Comparison of ENCODE assay signal across 8 cellular contexts in the genomic region with DNA sequence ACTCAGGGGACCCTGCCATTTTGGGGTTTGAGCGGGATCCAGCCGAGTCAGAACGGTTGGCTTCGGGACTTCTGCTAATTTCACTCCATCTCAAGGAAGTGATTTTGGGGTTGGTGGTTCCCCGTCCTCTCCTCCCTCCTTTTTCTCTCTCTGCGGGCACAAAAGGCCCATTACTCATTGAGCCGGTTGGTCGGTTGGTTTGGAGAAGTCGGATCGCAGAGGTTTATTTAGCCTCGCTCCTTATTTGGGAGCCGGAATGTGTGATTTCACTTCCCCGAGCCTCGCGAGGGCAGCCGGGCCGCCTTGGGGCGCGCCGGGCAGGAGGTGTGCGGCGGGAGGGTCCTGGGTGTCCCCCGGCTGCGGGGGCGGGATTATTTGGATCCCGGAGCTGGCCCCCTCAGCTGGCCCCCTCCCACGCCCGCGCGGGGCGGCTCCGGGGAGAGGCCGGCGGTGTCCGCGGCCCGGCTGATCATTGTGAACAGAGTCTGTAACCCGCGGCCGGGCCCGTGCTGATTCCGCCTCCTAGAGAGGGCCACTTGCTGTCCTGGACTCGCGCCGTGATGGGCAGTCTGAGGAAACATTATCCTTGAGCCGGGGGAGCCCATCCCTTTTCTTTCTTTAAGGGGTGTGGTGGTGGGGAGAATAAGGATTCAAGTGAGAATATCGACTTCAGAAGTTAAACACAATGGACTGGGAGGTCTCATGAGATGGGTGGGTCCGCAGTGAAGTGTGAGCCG. TPM values are rescaled to one million over a fixed set of nuclear protein-coding genes. Genes with fewer than 3 reads are reported as not detected.
DNase-seq lines count a peak whose midpoint lies in the region; ATAC-seq and TF ChIP-seq lines count a peak whose summit lies in the region.

No MANE protein-coding gene starts in this region.

- H3K36me3 ChIP-seq in SU-DHL-6 (ENCODE audit: low read length) = no peaks in the 10 kb centered on the region
- H3K36me3 ChIP-seq in brain microvascular endothelial cell (replicated peaks) = no peaks in the 10 kb centered on the region
- H3K36me3 ChIP-seq in iPS-18a (ENCODE audit: control insufficient read depth, low read depth, low read length) = no peaks in the 10 kb centered on the region

- peaks cover 18% of the 10 kb centered on the region for H3F3A ChIP-seq in SU-DHL-6 (ENCODE audit: insufficient read depth)

- H3K27ac ChIP-seq in SU-DHL-6 (ENCODE audit: low read depth, low read length) (no peak overlapping the region), brain microvascular endothelial cell (peak overlapping the region; percentile 82), iPS-18a (ENCODE audit: low read length) (no peak overlapping the region), skin epidermis (peak overlapping the region in 20 of 21 experiments; percentile 86 to 99 (median 94))

- no peaks in the 10 kb centered on the region for H3K27me3 ChIP-seq in SU-DHL-6 (ENCODE audit: low read length)
- peaks cover 4% of the 10 kb centered on the region for H3K27me3 ChIP-seq in brain microvascular endothelial cell (replicated peaks)
- peaks cover 50% of the 10 kb centered on the region for H3K27me3 ChIP-seq in iPS-18a (ENCODE audit: control insufficient read depth, insufficient read depth, low read length)

- peaks cover 5% of the 10 kb centered on the region; the same call in 1 of the 2 replicates for H4K20me1 ChIP-seq in SU-DHL-6 (ENCODE audit: low read depth, low read length)

- H2AFZ ChIP-seq in SU-DHL-6 (ENCODE audit: low read depth, low read length, severe bottlenecking) = peak overlapping the region; percentile 44

- H3K9ac ChIP-seq in SU-DHL-6 (ENCODE audit: low read length) = peak overlapping the region; percentile 61
- H3K9ac ChIP-seq in iPS-18a (ENCODE audit: low read length) = peak overlapping the region; percentile 81

- in situ Hi-C loops in brain microvascular endothelial cell (cut with HindIII; ENCODE audit: low pct_ligation_motif_present, low sequenced_read_pairs) = no loop called here

- peak; percentile 52 for DNase-seq in activated naive CD4-positive, alpha-beta T cell treated with Interleukin-2 at 50 U/mL for 16 hours
- no peak for DNase-seq in activated naive CD4-positive, alpha-beta T cell (lab: John Stamatoyannopoulos, UW)
- DNase-seq in brain microvascular endothelial cell = peak; percentile 57
- DNase-seq in mesenteric fat pad (ENCODE audit: low spot score) = no peak

- ATAC-seq in HG03521 (IDR thresholded peaks at IDR 0.05; ENCODE audit: unreplicated experiment) = peak; percentile 28

- no peaks in the 10 kb centered on the region for H3K9me2 ChIP-seq in SU-DHL-6 (replicated peaks; ENCODE audit: insufficient read depth, low read length)

- no peaks in the 10 kb centered on the region for H3K79me2 ChIP-seq in SU-DHL-6 (ENCODE audit: insufficient read depth, low read length)

- H3K4me2 ChIP-seq in SU-DHL-6 (ENCODE audit: low read depth, low read length, poor library complexity, severe bottlenecking) = peak overlapping the region; percentile 71

- H3K9me3 ChIP-seq in SU-DHL-6 (ENCODE audit: insufficient read depth, low read length) (no peaks in the 10 kb centered on the region), iPS-18a (ENCODE audit: control insufficient read depth, low read depth, low read length) (no peaks in the 10 kb centered on the region)

- no peak for TF ChIP-seq CTCF in SU-DHL-6 (IDR thresholded peaks at IDR 0.05; ENCODE audit: insufficient read depth, low read length, poor library complexity, severe bottlenecking)
- no peak for TF ChIP-seq CTCF in brain microvascular endothelial cell (IDR thresholded peaks at IDR 0.05; ENCODE audit: low read depth, low read length, missing control alignments)

- H3K4me3 ChIP-seq in SU-DHL-6 (ENCODE audit: insufficient read depth, low read length, poor library complexity, severe bottlenecking) (peak overlapping the region; percentile 64), brain microvascular endothelial cell (ENCODE audit: low read depth, low read length) (peak overlapping the region; percentile 92), iPS-18a (ENCODE audit: low read length) (peak overlapping the region; percentile 87), skin epidermis (peak overlapping the region; percentile 55 to 83 (median 79))

- peaks cover 40% of the 10 kb centered on the region for H3K4me1 ChIP-seq in iPS-18a (ENCODE audit: control insufficient read depth, low read depth, low read length)

RNA-seq across cellular contexts. Expression of a gene that starts 1.2 kb away (rescaled TPM):
- 103 TPM for total RNA-seq in mesenteric fat pad

RNA-seq across cellular contexts. Expression of a gene that starts 50.6 kb away (rescaled TPM):
- 16.1 TPM for total RNA-seq in mesenteric fat pad

Comparison
In these comparisons a context has a peak if more than half of its experiments do, and no peak if none do; other contexts are left out.
1. DNase-seq: peak in activated naive CD4-positive, alpha-beta T cell treated with Interleukin-2 at 50 U/mL for 16 hours (single experiment) and brain microvascular endothelial cell (single experiment); none in activated naive CD4-positive, alpha-beta T cell (0 of 4) and mesenteric fat pad (single experiment).
2. H3K27ac ChIP-seq: peak in brain microvascular endothelial cell (single experiment) and skin epidermis (20 of 21); none in SU-DHL-6 (single experiment) and iPS-18a (single experiment).
3. Peak in every context shown above with its lines, with median percentiles within 50 percentile points of each other: H3K4me3 ChIP-seq.